1 cellular context compared by ENCODE assay signal in the genomic region with DNA sequence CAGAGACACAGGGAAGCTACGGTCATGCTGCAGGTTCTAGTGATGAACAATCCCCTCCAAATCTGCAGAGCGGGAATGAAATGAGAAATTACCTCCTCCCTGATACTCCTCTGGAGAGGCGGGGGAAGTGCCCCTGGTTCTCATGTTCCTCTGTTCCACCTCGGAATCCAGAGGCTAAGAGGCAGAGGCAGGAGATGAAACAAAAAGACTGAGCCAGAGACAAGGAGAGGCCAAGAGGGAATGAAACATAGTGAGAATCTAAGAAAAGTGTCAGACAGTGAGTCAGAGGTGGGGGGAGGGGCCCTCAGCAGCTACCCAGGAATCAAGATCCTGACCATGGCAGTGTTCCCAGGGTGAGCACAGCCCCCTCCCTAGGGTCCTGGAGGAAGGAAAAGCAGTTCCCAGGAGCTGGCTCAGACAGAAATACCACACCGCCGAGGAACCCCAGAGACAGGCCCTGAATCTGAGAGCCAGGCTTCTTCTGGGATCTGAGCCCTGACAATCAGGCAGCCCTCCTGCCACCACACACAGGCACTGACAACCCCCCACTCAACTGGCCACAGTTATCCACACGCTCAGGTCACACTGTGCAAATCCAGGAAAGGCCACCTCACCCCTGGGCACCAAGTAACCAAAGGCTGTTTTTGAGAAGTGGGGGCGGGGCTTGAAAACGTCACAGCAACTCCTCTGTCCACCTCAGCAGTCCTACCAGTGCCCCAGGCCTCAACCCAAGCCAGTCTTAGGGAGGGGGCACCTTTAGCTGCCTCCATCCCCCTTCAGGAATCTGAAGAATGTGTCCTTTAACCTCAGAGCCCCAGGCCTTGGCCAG.
TF ChIP-seq lines count a peak whose summit lies in the region.

No MANE protein-coding gene starts in this region.

TF ChIP-seq in K562, 482 proteins besides CTCF, POLR2A, EP300 and RAD21 (continues in another document):
- TF ChIP-seq NR2C1 (IDR thresholded peaks at IDR 0.05), result no peak
- TF ChIP-seq NR2C1 (tag; IDR thresholded peaks at IDR 0.05), result no peak
- TF ChIP-seq, protein P1, sequence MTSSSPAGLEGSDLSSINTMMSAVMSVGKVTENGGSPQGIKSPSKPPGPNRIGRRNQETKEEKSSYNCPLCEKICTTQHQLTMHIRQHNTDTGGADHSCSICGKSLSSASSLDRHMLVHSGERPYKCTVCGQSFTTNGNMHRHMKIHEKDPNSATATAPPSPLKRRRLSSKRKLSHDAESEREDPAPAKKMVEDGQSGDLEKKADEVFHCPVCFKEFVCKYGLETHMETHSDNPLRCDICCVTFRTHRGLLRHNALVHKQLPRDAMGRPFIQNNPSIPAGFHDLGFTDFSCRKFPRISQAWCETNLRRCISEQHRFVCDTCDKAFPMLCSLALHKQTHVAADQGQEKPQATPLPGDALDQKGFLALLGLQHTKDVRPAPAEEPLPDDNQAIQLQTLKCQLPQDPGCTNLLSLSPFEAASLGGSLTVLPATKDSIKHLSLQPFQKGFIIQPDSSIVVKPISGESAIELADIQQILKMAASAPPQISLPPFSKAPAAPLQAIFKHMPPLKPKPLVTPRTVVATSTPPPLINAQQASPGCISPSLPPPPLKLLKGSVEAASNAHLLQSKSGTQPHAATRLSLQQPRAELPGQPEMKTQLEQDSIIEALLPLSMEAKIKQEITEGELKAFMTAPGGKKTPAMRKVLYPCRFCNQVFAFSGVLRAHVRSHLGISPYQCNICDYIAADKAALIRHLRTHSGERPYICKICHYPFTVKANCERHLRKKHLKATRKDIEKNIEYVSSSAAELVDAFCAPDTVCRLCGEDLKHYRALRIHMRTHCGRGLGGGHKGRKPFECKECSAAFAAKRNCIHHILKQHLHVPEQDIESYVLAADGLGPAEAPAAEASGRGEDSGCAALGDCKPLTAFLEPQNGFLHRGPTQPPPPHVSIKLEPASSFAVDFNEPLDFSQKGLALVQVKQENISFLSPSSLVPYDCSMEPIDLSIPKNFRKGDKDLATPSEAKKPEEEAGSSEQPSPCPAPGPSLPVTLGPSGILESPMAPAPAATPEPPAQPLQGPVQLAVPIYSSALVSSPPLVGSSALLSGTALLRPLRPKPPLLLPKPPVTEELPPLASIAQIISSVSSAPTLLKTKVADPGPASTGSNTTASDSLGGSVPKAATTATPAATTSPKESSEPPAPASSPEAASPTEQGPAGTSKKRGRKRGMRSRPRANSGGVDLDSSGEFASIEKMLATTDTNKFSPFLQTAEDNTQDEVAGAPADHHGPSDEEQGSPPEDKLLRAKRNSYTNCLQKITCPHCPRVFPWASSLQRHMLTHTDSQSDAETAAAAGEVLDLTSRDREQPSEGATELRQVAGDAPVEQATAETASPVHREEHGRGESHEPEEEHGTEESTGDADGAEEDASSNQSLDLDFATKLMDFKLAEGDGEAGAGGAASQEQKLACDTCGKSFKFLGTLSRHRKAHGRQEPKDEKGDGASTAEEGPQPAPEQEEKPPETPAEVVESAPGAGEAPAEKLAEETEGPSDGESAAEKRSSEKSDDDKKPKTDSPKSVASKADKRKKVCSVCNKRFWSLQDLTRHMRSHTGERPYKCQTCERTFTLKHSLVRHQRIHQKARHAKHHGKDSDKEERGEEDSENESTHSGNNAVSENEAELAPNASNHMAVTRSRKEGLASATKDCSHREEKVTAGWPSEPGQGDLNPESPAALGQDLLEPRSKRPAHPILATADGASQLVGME (CRISPR knock-in tag; IDR thresholded peaks at IDR 0.05), result no peak
- 0 out of 2 replicates have a peak, but pooled peaks have one; percentile 18 for TF ChIP-seq KAT7 (CRISPR knock-in tag; IDR thresholded peaks at IDR 0.05; ENCODE audit: borderline replicate concordance)
- no peak for TF ChIP-seq BACH1 (tag; IDR thresholded peaks at IDR 0.05)
- no peak for TF ChIP-seq PHF8 (IDR thresholded peaks at IDR 0.05; ENCODE audit: borderline replicate concordance, low read length)
- TF ChIP-seq, protein P2, sequence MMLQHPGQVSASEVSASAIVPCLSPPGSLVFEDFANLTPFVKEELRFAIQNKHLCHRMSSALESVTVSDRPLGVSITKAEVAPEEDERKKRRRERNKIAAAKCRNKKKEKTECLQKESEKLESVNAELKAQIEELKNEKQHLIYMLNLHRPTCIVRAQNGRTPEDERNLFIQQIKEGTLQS (IDR thresholded peaks at IDR 0.05), result peak; percentile 94
- TF ChIP-seq, protein P2 (CRISPR knock-in tag; conservative IDR thresholded peaks at IDR 0.05), result 0 out of 2 replicates have a peak, but pooled peaks have one; percentile 40
- no peak for TF ChIP-seq HCFC1 (IDR thresholded peaks at IDR 0.05; ENCODE audit: low read depth, low read length)
- TF ChIP-seq PHB (CRISPR knock-in tag; IDR thresholded peaks at IDR 0.05), result no peak
- TF ChIP-seq, protein P3, sequence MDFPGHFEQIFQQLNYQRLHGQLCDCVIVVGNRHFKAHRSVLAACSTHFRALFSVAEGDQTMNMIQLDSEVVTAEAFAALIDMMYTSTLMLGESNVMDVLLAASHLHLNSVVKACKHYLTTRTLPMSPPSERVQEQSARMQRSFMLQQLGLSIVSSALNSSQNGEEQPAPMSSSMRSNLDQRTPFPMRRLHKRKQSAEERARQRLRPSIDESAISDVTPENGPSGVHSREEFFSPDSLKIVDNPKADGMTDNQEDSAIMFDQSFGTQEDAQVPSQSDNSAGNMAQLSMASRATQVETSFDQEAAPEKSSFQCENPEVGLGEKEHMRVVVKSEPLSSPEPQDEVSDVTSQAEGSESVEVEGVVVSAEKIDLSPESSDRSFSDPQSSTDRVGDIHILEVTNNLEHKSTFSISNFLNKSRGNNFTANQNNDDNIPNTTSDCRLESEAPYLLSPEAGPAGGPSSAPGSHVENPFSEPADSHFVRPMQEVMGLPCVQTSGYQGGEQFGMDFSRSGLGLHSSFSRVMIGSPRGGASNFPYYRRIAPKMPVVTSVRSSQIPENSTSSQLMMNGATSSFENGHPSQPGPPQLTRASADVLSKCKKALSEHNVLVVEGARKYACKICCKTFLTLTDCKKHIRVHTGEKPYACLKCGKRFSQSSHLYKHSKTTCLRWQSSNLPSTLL (IDR thresholded peaks at IDR 0.05), result no peak
- no peak for TF ChIP-seq PHB2 (IDR thresholded peaks at IDR 0.05; ENCODE audit: low read depth)
- TF ChIP-seq, protein P4, sequence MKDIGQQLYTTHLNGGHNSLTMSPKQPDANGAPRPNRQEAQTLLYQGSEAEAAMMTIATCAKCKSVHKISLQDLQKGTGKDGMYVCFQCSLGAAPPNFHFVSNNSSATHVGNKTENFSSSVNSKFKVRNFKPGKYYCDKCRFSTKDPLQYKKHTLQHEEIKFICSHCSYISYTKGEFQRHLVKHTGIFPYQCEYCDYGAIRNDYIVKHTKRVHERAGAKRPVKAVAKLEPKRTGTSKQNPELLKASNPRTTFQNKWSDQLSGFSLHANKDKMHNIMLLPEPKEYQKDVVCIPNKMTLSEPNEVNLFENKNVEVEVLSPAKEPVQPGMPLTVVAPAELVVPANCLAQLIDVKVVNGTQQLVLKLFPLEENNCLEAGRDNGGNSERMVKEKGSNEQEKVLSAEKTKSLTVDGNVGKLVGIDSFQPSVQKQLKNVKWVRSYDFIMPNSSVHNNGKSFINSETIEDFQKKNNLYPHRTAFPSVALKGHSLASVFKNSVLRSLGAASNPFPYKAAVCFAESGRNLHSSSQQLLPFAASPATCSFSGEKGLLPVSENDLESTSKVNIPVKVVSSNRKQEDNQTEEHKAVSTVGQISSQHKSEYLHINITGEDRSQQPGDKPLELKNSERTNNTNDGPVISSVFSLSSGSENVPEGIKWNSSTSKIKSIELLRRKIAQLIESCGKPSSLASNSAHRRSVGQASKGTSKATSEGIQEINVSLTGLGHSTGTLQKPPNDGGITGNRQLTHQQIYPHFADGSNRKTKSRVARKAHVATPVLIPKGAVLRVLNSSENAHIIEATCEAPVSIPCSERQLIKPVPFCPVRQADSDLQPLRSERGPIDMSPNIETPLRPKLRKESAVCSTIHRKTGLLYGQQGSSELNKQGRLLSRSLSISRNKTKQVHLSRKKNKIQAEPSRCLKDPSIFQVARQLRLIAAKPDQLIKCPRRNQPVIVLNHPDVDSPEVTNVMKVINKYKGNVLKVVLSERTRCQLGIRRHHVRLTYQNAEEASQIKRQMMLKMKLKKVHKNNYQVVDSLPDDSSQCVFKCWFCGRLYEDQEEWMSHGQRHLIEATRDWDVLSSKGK (CRISPR knock-in tag; IDR thresholded peaks at IDR 0.05), result no peak
- TF ChIP-seq CBX3 (IDR thresholded peaks at IDR 0.05; ENCODE audit: borderline replicate concordance in 1 of 2, low read length in 2 of 2), result peak in 1 of 2 experiments; percentile 51; a peak in 1 of 3 replicates
- no peak for TF ChIP-seq RFX1 (IDR thresholded peaks at IDR 0.05)
- no peak for TF ChIP-seq BCOR (IDR thresholded peaks at IDR 0.05)
- TF ChIP-seq, protein P5, sequence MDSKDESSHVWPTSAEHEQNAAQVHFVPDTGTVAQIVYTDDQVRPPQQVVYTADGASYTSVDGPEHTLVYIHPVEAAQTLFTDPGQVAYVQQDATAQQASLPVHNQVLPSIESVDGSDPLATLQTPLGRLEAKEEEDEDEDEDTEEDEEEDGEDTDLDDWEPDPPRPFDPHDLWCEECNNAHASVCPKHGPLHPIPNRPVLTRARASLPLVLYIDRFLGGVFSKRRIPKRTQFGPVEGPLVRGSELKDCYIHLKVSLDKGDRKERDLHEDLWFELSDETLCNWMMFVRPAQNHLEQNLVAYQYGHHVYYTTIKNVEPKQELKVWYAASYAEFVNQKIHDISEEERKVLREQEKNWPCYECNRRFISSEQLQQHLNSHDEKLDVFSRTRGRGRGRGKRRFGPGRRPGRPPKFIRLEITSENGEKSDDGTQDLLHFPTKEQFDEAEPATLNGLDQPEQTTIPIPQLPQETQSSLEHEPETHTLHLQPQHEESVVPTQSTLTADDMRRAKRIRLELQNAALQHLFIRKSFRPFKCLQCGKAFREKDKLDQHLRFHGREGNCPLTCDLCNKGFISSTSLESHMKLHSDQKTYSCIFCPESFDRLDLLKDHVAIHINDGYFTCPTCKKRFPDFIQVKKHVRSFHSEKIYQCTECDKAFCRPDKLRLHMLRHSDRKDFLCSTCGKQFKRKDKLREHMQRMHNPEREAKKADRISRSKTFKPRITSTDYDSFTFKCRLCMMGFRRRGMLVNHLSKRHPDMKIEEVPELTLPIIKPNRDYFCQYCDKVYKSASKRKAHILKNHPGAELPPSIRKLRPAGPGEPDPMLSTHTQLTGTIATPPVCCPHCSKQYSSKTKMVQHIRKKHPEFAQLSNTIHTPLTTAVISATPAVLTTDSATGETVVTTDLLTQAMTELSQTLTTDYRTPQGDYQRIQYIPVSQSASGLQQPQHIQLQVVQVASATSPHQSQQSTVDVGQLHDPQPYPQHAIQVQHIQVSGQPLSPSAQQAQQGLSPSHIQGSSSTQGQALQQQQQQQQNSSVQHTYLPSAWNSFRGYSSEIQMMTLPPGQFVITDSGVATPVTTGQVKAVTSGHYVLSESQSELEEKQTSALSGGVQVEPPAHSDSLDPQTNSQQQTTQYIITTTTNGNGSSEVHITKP (IDR thresholded peaks at IDR 0.05; ENCODE audit: partially characterized antibody), result no peak
- TF ChIP-seq, protein P6, sequence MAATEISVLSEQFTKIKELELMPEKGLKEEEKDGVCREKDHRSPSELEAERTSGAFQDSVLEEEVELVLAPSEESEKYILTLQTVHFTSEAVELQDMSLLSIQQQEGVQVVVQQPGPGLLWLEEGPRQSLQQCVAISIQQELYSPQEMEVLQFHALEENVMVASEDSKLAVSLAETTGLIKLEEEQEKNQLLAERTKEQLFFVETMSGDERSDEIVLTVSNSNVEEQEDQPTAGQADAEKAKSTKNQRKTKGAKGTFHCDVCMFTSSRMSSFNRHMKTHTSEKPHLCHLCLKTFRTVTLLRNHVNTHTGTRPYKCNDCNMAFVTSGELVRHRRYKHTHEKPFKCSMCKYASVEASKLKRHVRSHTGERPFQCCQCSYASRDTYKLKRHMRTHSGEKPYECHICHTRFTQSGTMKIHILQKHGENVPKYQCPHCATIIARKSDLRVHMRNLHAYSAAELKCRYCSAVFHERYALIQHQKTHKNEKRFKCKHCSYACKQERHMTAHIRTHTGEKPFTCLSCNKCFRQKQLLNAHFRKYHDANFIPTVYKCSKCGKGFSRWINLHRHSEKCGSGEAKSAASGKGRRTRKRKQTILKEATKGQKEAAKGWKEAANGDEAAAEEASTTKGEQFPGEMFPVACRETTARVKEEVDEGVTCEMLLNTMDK (IDR thresholded peaks at IDR 0.05; ENCODE audit: borderline replicate concordance, insufficient read depth, low read depth, low read length, poor library complexity, severe bottlenecking), result no peak
- no peak for TF ChIP-seq PYGO2 (tag; IDR thresholded peaks at IDR 0.05)
- no peak for TF ChIP-seq MCM3 (IDR thresholded peaks at IDR 0.05)
- no peak for TF ChIP-seq TAF7 (tag; IDR thresholded peaks at IDR 0.05)
- TF ChIP-seq, protein P7, sequence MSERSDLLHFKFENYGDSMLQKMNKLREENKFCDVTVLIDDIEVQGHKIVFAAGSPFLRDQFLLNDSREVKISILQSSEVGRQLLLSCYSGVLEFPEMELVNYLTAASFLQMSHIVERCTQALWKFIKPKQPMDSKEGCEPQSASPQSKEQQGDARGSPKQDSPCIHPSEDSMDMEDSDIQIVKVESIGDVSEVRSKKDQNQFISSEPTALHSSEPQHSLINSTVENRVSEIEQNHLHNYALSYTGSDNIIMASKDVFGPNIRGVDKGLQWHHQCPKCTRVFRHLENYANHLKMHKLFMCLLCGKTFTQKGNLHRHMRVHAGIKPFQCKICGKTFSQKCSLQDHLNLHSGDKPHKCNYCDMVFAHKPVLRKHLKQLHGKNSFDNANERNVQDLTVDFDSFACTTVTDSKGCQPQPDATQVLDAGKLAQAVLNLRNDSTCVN (CRISPR knock-in tag; IDR thresholded peaks at IDR 0.05), result no peak
- no peak for TF ChIP-seq ZNF77 (CRISPR knock-in tag; IDR thresholded peaks at IDR 0.05)
- TF ChIP-seq HMG20A (CRISPR knock-in tag; conservative IDR thresholded peaks at IDR 0.05), result no peak
- no peak for TF ChIP-seq ESRRA (IDR thresholded peaks at IDR 0.05; ENCODE audit: borderline replicate concordance, low read depth)
- no peak for TF ChIP-seq DMBX1 (CRISPR knock-in tag; IDR thresholded peaks at IDR 0.05; ENCODE audit: borderline replicate concordance)
- no peak for TF ChIP-seq SMARCB1 (IDR thresholded peaks at IDR 0.05; ENCODE audit: insufficient read length, low read depth)
- TF ChIP-seq RNF2 (IDR thresholded peaks at IDR 0.05), result no peak
- TF ChIP-seq, protein P8, sequence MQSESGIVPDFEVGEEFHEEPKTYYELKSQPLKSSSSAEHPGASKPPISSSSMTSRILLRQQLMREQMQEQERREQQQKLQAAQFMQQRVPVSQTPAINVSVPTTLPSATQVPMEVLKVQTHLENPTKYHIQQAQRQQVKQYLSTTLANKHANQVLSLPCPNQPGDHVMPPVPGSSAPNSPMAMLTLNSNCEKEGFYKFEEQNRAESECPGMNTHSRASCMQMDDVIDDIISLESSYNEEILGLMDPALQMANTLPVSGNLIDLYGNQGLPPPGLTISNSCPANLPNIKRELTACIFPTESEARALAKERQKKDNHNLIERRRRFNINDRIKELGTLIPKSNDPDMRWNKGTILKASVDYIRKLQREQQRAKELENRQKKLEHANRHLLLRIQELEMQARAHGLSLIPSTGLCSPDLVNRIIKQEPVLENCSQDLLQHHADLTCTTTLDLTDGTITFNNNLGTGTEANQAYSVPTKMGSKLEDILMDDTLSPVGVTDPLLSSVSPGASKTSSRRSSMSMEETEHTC (IDR thresholded peaks at IDR 0.05), result no peak
